9 cellular contexts compared by ENCODE assay signal in genomic region chr19:39506944-39507714, GRCh38. TPM values are rescaled to one million over a fixed set of nuclear protein-coding genes. Genes with fewer than 3 reads are reported as not detected.
DNase-seq lines count a peak whose midpoint lies in the region; ATAC-seq lines count a peak whose summit lies in the region.
"Had no signal": no experiment of that assay in that cellular context is flagged by ENCODE, and none has a peak within 500 bp of the region (broad histone marks: within the 10 kb centered on the region; RNA-seq: fewer than 3 reads in every experiment).

No MANE protein-coding gene starts in this region.

- H3K4me3 ChIP-seq in effector memory CD4-positive, alpha-beta T cell (ENCODE audit: insufficient read depth, low read depth, low read length, poor library complexity, severe bottlenecking): peak overlapping the region; percentile 48
- peak overlapping the region; percentile 38 to 61 for H3K4me3 ChIP-seq in stomach smooth muscle (ENCODE audit: low read length in 2 of 2)

- H3K27ac Mint-ChIP-seq in activated CD4-positive, alpha-beta T cell treated with anti-CD3 and anti-CD28 coated beads for 36 hours: no peak overlapping the region

- ATAC-seq in activated CD4-positive, alpha-beta T cell treated with anti-CD3 and anti-CD28 coated beads for 36 hours: peak; percentile 79
- ATAC-seq in HG02840 (IDR thresholded peaks at IDR 0.05; ENCODE audit: low FRiP score, unreplicated experiment): no peak

- peaks cover 47% of the 10 kb centered on the region for H3K27me3 Mint-ChIP-seq in activated CD4-positive, alpha-beta T cell treated with anti-CD3 and anti-CD28 coated beads for 36 hours

- peak overlapping the region; percentile 76 for H3K4me3 Mint-ChIP-seq in activated CD4-positive, alpha-beta T cell treated with anti-CD3 and anti-CD28 coated beads for 36 hours

- CTCF ChIA-PET in activated CD4-positive, alpha-beta T cell treated with anti-CD3 and anti-CD28 coated beads for 36 hours (lab: Charles Lee): interaction anchor here (0.6 to 1.9 kb wide), 2 partner anchors 9 to 25 kb away, joined by 4 read pairs; partner anchors contain the start of gene EID2B

- intact Hi-C loops in activated CD4-positive, alpha-beta T cell treated with anti-CD3 and anti-CD28 coated beads for 36 hours (cut with DNase I, micrococcal nuclease): loop anchor here in 1 of 2 experiments (1.0 kb wide), 2 partner anchors 25 to 62 kb away; partner anchors contain the start of genes EID2B and SUPT5H

- peaks cover 18% of the 10 kb centered on the region for H3K4me1 Mint-ChIP-seq in activated CD4-positive, alpha-beta T cell treated with anti-CD3 and anti-CD28 coated beads for 36 hours

- H3K9me3 Mint-ChIP-seq in activated CD4-positive, alpha-beta T cell treated with anti-CD3 and anti-CD28 coated beads for 36 hours (ENCODE audit: low read depth): no peaks in the 10 kb centered on the region

- POLR2A ChIA-PET in activated CD4-positive, alpha-beta T cell treated with anti-CD3 and anti-CD28 coated beads for 36 hours (lab: Charles Lee): no interaction called here

- H3K36me3 ChIP-seq in effector memory CD4-positive, alpha-beta T cell (ENCODE audit: control insufficient read depth, insufficient read depth, low read length): no peaks in the 10 kb centered on the region
- no peaks in the 10 kb centered on the region for H3K36me3 ChIP-seq in stomach smooth muscle (ENCODE audit: control insufficient read depth in 2 of 2, insufficient read depth in 2 of 2, low read length in 2 of 2)

- H3K27me3 ChIP-seq in effector memory CD4-positive, alpha-beta T cell (replicated peaks; ENCODE audit: control insufficient read depth, insufficient read depth, low read length, poor library complexity, severe bottlenecking): peaks cover 15% of the 10 kb centered on the region
- peaks cover 56 to 64% of the 10 kb centered on the region in 2 donors for H3K27me3 ChIP-seq in stomach smooth muscle (ENCODE audit: control insufficient read depth in 1 of 2, insufficient read depth in 2 of 2, low read length in 2 of 2)

- DNase-seq in SIG-M5 treated with dmso at 0.1 percent for 504 hours (lab: John Stamatoyannopoulos, UW; ENCODE audit: unreplicated experiment): peak; percentile 37
- DNase-seq in SIG-M5 (lab: John Stamatoyannopoulos, UW): no peak
- DNase-seq in NCI-H146 treated with DMSO at 0.1 percent for 48 hours (lab: John Stamatoyannopoulos, UW; ENCODE audit: unreplicated experiment): peak; percentile 81
- peak; percentile 81 for DNase-seq in activated CD4-positive, alpha-beta T cell treated with anti-CD3 and anti-CD28 coated beads for 36 hours
- DNase-seq in effector memory CD4-positive, alpha-beta T cell: no peak
- peak; percentile 52 for DNase-seq in myocyte (ENCODE audit: low read depth)

- no peak overlapping the region for H3K9ac ChIP-seq in stomach smooth muscle (ENCODE audit: low read length in 2 of 2)

- no peaks in the 10 kb centered on the region for H3K36me3 Mint-ChIP-seq in activated CD4-positive, alpha-beta T cell treated with anti-CD3 and anti-CD28 coated beads for 36 hours (ENCODE audit: low read depth)

- peaks cover 13% of the 10 kb centered on the region for H3K4me1 ChIP-seq in effector memory CD4-positive, alpha-beta T cell (ENCODE audit: control insufficient read depth, insufficient read depth, low read length, poor library complexity, severe bottlenecking)
- H3K4me1 ChIP-seq in stomach smooth muscle (ENCODE audit: control insufficient read depth, insufficient read depth, low read length): peaks cover 12% of the 10 kb centered on the region

- no peaks in the 10 kb centered on the region for H3K9me3 ChIP-seq in effector memory CD4-positive, alpha-beta T cell (ENCODE audit: control insufficient read depth, low read length)
- H3K9me3 ChIP-seq in stomach smooth muscle (ENCODE audit: control insufficient read depth in 2 of 2, low read length in 2 of 2): no peaks in the 10 kb centered on the region

- H3K27ac ChIP-seq in effector memory CD4-positive, alpha-beta T cell (ENCODE audit: insufficient read depth, low read length, poor library complexity, severe bottlenecking): no peak overlapping the region
- H3K27ac ChIP-seq in stomach smooth muscle (ENCODE audit: low read length): no peak overlapping the region

RNA-seq across cellular contexts. Expression of gene SELENOV, which starts 7.8 kb away (rescaled TPM):
- total RNA-seq in activated CD4-positive, alpha-beta T cell treated with anti-CD3 and anti-CD28 coated beads for 36 hours: not detected
- total RNA-seq in myocyte: not detected in 2 replicates
- polyA plus RNA-seq in myocyte (2012): not detected
- total RNA-seq: liver had no signal
- polyA plus RNA-seq: liver had no signal

RNA-seq across cellular contexts. Expression of gene DLL3, which starts 8.4 kb away (rescaled TPM):
- under 1 TPM; 0.72 to 0.94 TPM for total RNA-seq in activated CD4-positive, alpha-beta T cell treated with anti-CD3 and anti-CD28 coated beads for 36 hours
- 0.42 and 0.51 TPM in 2 replicates for total RNA-seq in myocyte
- polyA plus RNA-seq in myocyte (2012): 1.1 TPM
- total RNA-seq: liver had no signal
- polyA plus RNA-seq: liver had no signal

RNA-seq across cellular contexts. Expression of gene EID2B, which starts 25.5 kb away (rescaled TPM):
- total RNA-seq in activated CD4-positive, alpha-beta T cell treated with anti-CD3 and anti-CD28 coated beads for 36 hours: 1 to 10 TPM; 1.4 to 3.5 TPM
- total RNA-seq in myocyte: 2.9 and 3.3 TPM in 2 replicates
- 2.9 TPM for polyA plus RNA-seq in myocyte (2012)

RNA-seq across cellular contexts. Expression of gene TIMM50, which starts 26.5 kb away (rescaled TPM):
- 100 to 1,000 TPM in 1 of 2 experiments, 10 to 100 TPM in 1; 99.4 to 126 TPM for total RNA-seq in activated CD4-positive, alpha-beta T cell treated with anti-CD3 and anti-CD28 coated beads for 36 hours
- total RNA-seq in myocyte: 65.1 and 71.1 TPM in 2 replicates
- polyA plus RNA-seq in myocyte (2012): 85.3 TPM

RNA-seq across cellular contexts. Expression of gene EID2, which starts 32.8 kb away (rescaled TPM):
- total RNA-seq in activated CD4-positive, alpha-beta T cell treated with anti-CD3 and anti-CD28 coated beads for 36 hours: 10 to 100 TPM in 1 of 2 experiments, 1 to 10 TPM in 1; 9.0 to 10.7 TPM
- 12.9 and 16.4 TPM in 2 replicates for total RNA-seq in myocyte
- polyA plus RNA-seq in myocyte (2012): 12.6 TPM

Comparison
In these comparisons a context has a peak if more than half of its experiments do, and no peak if none do; other contexts are left out.
1. DNase-seq: peak in SIG-M5 treated with dmso at 0.1 percent for 504 hours (single experiment), NCI-H146 treated with DMSO at 0.1 percent for 48 hours (single experiment), activated CD4-positive, alpha-beta T cell treated with anti-CD3 and anti-CD28 coated beads for 36 hours (single experiment) and myocyte (single experiment); none in SIG-M5 (single experiment) and effector memory CD4-positive, alpha-beta T cell (0 of 3).